In the genomic region with DNA sequence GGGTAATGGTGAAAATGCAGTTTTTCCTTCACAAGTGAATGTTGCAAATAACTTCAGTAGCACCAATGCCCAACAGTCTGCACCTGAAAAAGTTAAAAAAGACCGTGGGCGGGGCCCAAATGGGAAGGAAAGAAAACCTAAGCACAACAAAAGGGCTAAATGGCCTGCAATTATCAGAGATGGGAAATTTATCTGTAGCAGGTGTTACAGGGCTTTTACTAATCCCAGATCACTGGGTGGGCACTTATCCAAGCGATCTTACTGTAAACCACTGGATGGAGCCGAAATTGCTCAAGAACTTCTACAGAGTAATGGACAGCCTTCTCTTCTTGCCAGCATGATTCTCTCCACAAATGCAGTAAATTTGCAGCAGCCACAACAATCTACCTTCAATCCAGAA, we compare ENCODE assay signal across 27 cellular contexts.
"Had no signal": no experiment of that assay in that cellular context is flagged by ENCODE, and none has a peak within 500 bp of the region (broad histone marks: within the 10 kb centered on the region; RNA-seq: fewer than 3 reads in every experiment).

No MANE protein-coding gene starts in this region.

- H3K36me3 ChIP-seq: ovary, prostate gland, uterus had no signal

- H3K4me3 ChIP-seq: esophagus muscularis mucosa, heart left ventricle, ovary, prostate gland, sigmoid colon, thoracic aorta, uterus had no signal

- H3K27ac ChIP-seq: esophagus muscularis mucosa, foreskin keratinocyte, heart left ventricle, ovary, prostate gland, sigmoid colon, thoracic aorta, uterus had no signal

- H3K4me3 Mint-ChIP-seq: activated CD4-positive, alpha-beta T cell treated with anti-CD3 and anti-CD28 coated beads, Interleukin-2, amount 10 ng/mL, durations not matched to agents 7 days and 5 days; activated CD8-positive, alpha-beta T cell treated with anti-CD3 and anti-CD28 coated beads for 36 hours; activated naive CD8-positive, alpha-beta T cell; activated T-cell treated with anti-CD3 and anti-CD28 coated beads, Interleukin-2, amount 50 U/mL, for 72 hours; central memory CD8-positive, alpha-beta T cell; dendritic cell treated with granulocyte-macrophage colony-stimulating factor and Interleukin-4, amounts not matched to agents 40 ng/mL and 50 ng/mL, for 4 days; mesothelial cell of epicardium; naive thymus-derived CD4-positive, alpha-beta T cell; stimulated activated effector memory CD8-positive, alpha-beta T cell treated with anti-CD3 and anti-CD28 coated beads, Interleukin-12 subunit alpha, Interleukin-12 subunit beta, amount 100 ng/mL, for 72 hours; stimulated activated naive CD8-positive, alpha-beta T cell treated with anti-CD3 and anti-CD28 coated beads, Interleukin-15, Interleukin-2, amounts not matched to agents 100 ng/mL and 50 ng/mL, for 24 hours; type B pancreatic cell had no signal

- H3K27me3 Mint-ChIP-seq: activated CD4-positive, alpha-beta T cell treated with anti-CD3 and anti-CD28 coated beads, Interleukin-2, amount 10 ng/mL, durations not matched to agents 7 days and 5 days; activated CD8-positive, alpha-beta T cell treated with anti-CD3 and anti-CD28 coated beads for 36 hours; activated naive CD8-positive, alpha-beta T cell; central memory CD8-positive, alpha-beta T cell; dendritic cell treated with granulocyte-macrophage colony-stimulating factor and Interleukin-4, amounts not matched to agents 40 ng/mL and 50 ng/mL, for 4 days; naive thymus-derived CD4-positive, alpha-beta T cell; stimulated activated naive CD8-positive, alpha-beta T cell treated with anti-CD3 and anti-CD28 coated beads, Interleukin-15, Interleukin-2, amounts not matched to agents 100 ng/mL and 50 ng/mL, for 24 hours; type B pancreatic cell had no signal

- FAIRE-seq: bronchial epithelial cell, small intestine had no signal

- H3K27ac Mint-ChIP-seq: activated CD4-positive, alpha-beta T cell treated with anti-CD3 and anti-CD28 coated beads, Interleukin-2, amount 10 ng/mL, durations not matched to agents 7 days and 5 days; activated CD8-positive, alpha-beta T cell treated with anti-CD3 and anti-CD28 coated beads for 36 hours; activated naive CD8-positive, alpha-beta T cell; activated T-cell treated with anti-CD3 and anti-CD28 coated beads, Interleukin-2, amount 50 U/mL, for 72 hours; dendritic cell treated with granulocyte-macrophage colony-stimulating factor and Interleukin-4, amounts not matched to agents 40 ng/mL and 50 ng/mL, for 4 days; mesothelial cell of epicardium; stimulated activated effector memory CD8-positive, alpha-beta T cell treated with anti-CD3 and anti-CD28 coated beads, Interleukin-12 subunit alpha, Interleukin-12 subunit beta, amount 100 ng/mL, for 72 hours; stimulated activated naive CD8-positive, alpha-beta T cell treated with anti-CD3 and anti-CD28 coated beads, Interleukin-15, Interleukin-2, amounts not matched to agents 100 ng/mL and 50 ng/mL, for 24 hours; type B pancreatic cell had no signal

- H3K27me3 ChIP-seq: esophagus muscularis mucosa, foreskin keratinocyte, heart left ventricle, ovary, sigmoid colon, uterus had no signal

- H3K9me3 ChIP-seq: esophagus muscularis mucosa, ovary, prostate gland, sigmoid colon, thoracic aorta, uterus had no signal

- H3K4me1 ChIP-seq: esophagus muscularis mucosa, foreskin keratinocyte, heart left ventricle, prostate gland, sigmoid colon, uterus had no signal

- H3K9me3 Mint-ChIP-seq: central memory CD8-positive, alpha-beta T cell had no signal

- H3K4me1 Mint-ChIP-seq: mesothelial cell of epicardium had no signal

- DNase-seq: activated CD4-positive, alpha-beta T cell treated with anti-CD3 and anti-CD28 coated beads for 1 hour; activated CD4-positive, alpha-beta T cell treated with anti-CD3 and anti-CD28 coated beads, Interleukin-2, amount 10 ng/mL, durations not matched to agents 7 days and 5 days; activated CD8-positive, alpha-beta T cell treated with anti-CD3 and anti-CD28 coated beads for 36 hours; activated naive CD4-positive, alpha-beta T cell treated with Interleukin-2 at 50 U/mL for 16 hours; activated T-cell treated with anti-CD3 and anti-CD28 coated beads, Interleukin-2, amount 50 U/mL, for 72 hours; anterior cingulate cortex; foreskin keratinocyte; heart left ventricle; hypothalamus; naive thymus-derived CD4-positive, alpha-beta T cell; ovary; retina; sigmoid colon; small intestine; stimulated activated CD4-positive, alpha-beta T cell treated with anti-CD3 and anti-CD28 coated beads, Interleukin-4, amount 100 ng/mL, for 24 hours; uterus had no signal
